In genomic region chr4:673349-674091, GRCh38 we compare ENCODE assay signal across 8 cellular contexts. TPM values are rescaled to one million over a fixed set of nuclear protein-coding genes. Genes with fewer than 3 reads are reported as not detected.
DNase-seq lines count a peak whose midpoint lies in the region; ATAC-seq, FAIRE-seq and TF ChIP-seq lines count a peak whose summit lies in the region.

No MANE protein-coding gene starts in this region.

- TF ChIP-seq CTCF in endothelial cell (IDR thresholded peaks at IDR 0.05; ENCODE audit: unreplicated experiment) = no peak

- peaks cover 18% of the 10 kb centered on the region for H3K27me3 Mint-ChIP-seq in endothelial cell (ENCODE audit: unreplicated experiment)
- no peaks in the 10 kb centered on the region for H3K27me3 Mint-ChIP-seq in naive B cell

- FAIRE-seq in GM12891 (lab: Jason Lieb, UNC) (peak; percentile 43), GM12892 (lab: Jason Lieb, UNC) (no peak)

- H3K9me3 Mint-ChIP-seq in endothelial cell (ENCODE audit: unreplicated experiment) (no peaks in the 10 kb centered on the region), naive B cell (no peaks in the 10 kb centered on the region)

- peaks cover 7% of the 10 kb centered on the region for H3K4me1 Mint-ChIP-seq in endothelial cell (ENCODE audit: unreplicated experiment)
- peaks cover 12 to 18% (median 16%) of the 10 kb centered on the region in 3 donors for H3K4me1 Mint-ChIP-seq in naive B cell

- TF ChIP-seq POLR2A in GM12891 (IDR thresholded peaks at IDR 0.05; ENCODE audit: low read depth, low read length) (no peak), GM12892 (IDR thresholded peaks at IDR 0.05; ENCODE audit: low read depth, low read length) (no peak)

- H3K27ac Mint-ChIP-seq in endothelial cell (ENCODE audit: unreplicated experiment) (peak overlapping the region; percentile 88), naive B cell (peak overlapping the region in 4 of 6 donors; percentile 33 to 91 (median 60))

- DNase-seq in GM12891 (ENCODE audit: insufficient read length, low spot score) (no peak), RKO (ENCODE audit: low spot score) (peak; percentile 38), endothelial cell (ENCODE audit: low spot score) (peak; percentile 38), naive B cell (no peak), NCI-H1694 treated with DMSO at 0.1 percent for 48 hours (lab: John Stamatoyannopoulos, UW) (no peak), GM12892 (ENCODE audit: insufficient read length) (no peak)

- peaks cover 14% of the 10 kb centered on the region for H3K36me3 Mint-ChIP-seq in endothelial cell (ENCODE audit: low read depth, unreplicated experiment)
- no peaks in the 10 kb centered on the region for H3K36me3 Mint-ChIP-seq in naive B cell

- ATAC-seq in naive B cell (ENCODE audit: low read depth in 2 of 2) (no peak), HG02623 (IDR thresholded peaks at IDR 0.05; ENCODE audit: unreplicated experiment) (no peak), HG03469 (IDR thresholded peaks at IDR 0.05; ENCODE audit: unreplicated experiment) (no peak)

- peak overlapping the region; percentile 94 for H3K4me3 Mint-ChIP-seq in endothelial cell (ENCODE audit: unreplicated experiment)
- peak overlapping the region; percentile 74 to 95 (median 90) for H3K4me3 Mint-ChIP-seq in naive B cell

TF ChIP-seq in GM12891, 5 proteins besides CTCF, POLR2A, EP300 and RAD21:
- TF ChIP-seq TAF1 (IDR thresholded peaks at IDR 0.05; ENCODE audit: low read depth, low read length) (no peak), SPI1 (IDR thresholded peaks at IDR 0.05; ENCODE audit: low read depth, low read length) (no peak), POU2F2 (IDR thresholded peaks at IDR 0.05; ENCODE audit: low read depth, low read length) (no peak), POLR2AphosphoS5 (IDR thresholded peaks at IDR 0.05; ENCODE audit: low read depth, low read length) (no peak), PAX5 (IDR thresholded peaks at IDR 0.05; ENCODE audit: insufficient read depth, low read length, severe bottlenecking) (no peak)

RNA-seq across cellular contexts. Expression of gene ATP5ME, which starts 0.6 kb away (rescaled TPM):
- 1,492 TPM for polyA plus RNA-seq in GM12891 (2012; ENCODE audit: low read depth, missing spikeins)
- total RNA-seq in endothelial cell (ENCODE audit: unreplicated experiment) = 289 TPM
- polyA plus RNA-seq in naive B cell (ENCODE audit: low read depth in 6 of 6) = 100 to 1,000 TPM; 320 to 459 (median 358) TPM
- 693 TPM for polyA plus RNA-seq in GM12892 (2012; ENCODE audit: missing spikeins)

RNA-seq across cellular contexts. Expression of gene MYL5, which starts 0.8 kb away (rescaled TPM):
- 23.8 TPM for polyA plus RNA-seq in GM12891 (2012; ENCODE audit: low read depth, missing spikeins)
- 23.2 TPM for total RNA-seq in endothelial cell (ENCODE audit: unreplicated experiment)
- 10 to 100 TPM in 5 of 6 donors, 1 to 10 TPM in 1; 7.3 to 13.4 (median 11.8) TPM for polyA plus RNA-seq in naive B cell (ENCODE audit: low read depth in 6 of 6)
- 14.0 TPM for polyA plus RNA-seq in GM12892 (2012; ENCODE audit: missing spikeins)

RNA-seq across cellular contexts. Expression of gene SLC49A3, which starts 15.4 kb away (rescaled TPM):
- 0.42 TPM for polyA plus RNA-seq in GM12891 (2012; ENCODE audit: low read depth, missing spikeins)
- total RNA-seq in endothelial cell (ENCODE audit: unreplicated experiment) = 19.9 TPM
- polyA plus RNA-seq in naive B cell (ENCODE audit: low read depth in 6 of 6) = under 1 TPM in 3 of 6 donors, not detected in 3; 0.22 to 0.54 (median 0.43) TPM
- polyA plus RNA-seq in GM12892 (2012; ENCODE audit: missing spikeins) = not detected

RNA-seq across cellular contexts. Expression of gene PCGF3, which starts 32.1 kb away (rescaled TPM):
- 20.6 TPM for polyA plus RNA-seq in GM12891 (2012; ENCODE audit: low read depth, missing spikeins)
- 84.5 TPM for total RNA-seq in endothelial cell (ENCODE audit: unreplicated experiment)
- polyA plus RNA-seq in naive B cell (ENCODE audit: low read depth in 6 of 6) = 1 to 10 TPM; 5.6 to 9.5 (median 7.1) TPM
- 23.3 TPM for polyA plus RNA-seq in GM12892 (2012; ENCODE audit: missing spikeins)

RNA-seq across cellular contexts. Expression of gene PDE6B, which starts 48.1 kb away (rescaled TPM):
- 11.3 TPM for polyA plus RNA-seq in GM12891 (2012; ENCODE audit: low read depth, missing spikeins)
- 5.1 TPM for total RNA-seq in endothelial cell (ENCODE audit: unreplicated experiment)
- polyA plus RNA-seq in naive B cell (ENCODE audit: low read depth in 6 of 6) = 10 to 100 TPM; 24.3 to 39.4 (median 30.0) TPM
- polyA plus RNA-seq in GM12892 (2012; ENCODE audit: missing spikeins) = 1.0 TPM

Comparison
In these comparisons a context has a peak if more than half of its experiments do, and no peak if none do; other contexts are left out.
1. DNase-seq: peak in RKO (single experiment) and endothelial cell (single experiment); none in GM12891 (single experiment), naive B cell (single experiment), NCI-H1694 treated with DMSO at 0.1 percent for 48 hours (single experiment) and GM12892 (single experiment).